Comparison of ENCODE assay signal across 17 cellular contexts in the genomic region with DNA sequence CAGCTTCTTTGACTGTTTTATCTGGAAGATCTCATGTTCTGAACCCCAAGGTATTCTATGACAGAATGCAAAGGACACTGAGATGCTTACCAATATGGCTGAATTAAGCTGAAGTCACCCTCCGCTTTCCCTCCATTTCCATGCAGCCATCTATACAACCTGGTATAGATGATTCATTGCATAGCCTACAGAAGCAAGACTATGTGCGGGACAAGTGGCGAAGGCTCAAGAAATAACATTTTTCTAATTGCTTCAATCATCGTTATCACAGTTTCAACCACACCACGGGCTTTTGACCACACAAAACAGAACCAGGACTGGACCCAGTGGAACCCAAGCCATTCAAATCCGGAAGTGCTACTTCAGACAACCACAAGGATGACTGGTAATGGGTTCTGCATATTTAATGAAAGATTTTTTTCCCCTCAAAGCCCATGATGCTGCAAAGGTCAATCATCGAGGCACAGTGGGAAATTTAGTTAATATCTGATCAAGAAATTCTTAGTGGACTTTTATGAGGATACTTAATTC.
"Had no signal": no experiment of that assay in that cellular context is flagged by ENCODE, and none has a peak within 500 bp of the region (broad histone marks: within the 10 kb centered on the region; RNA-seq: fewer than 3 reads in every experiment).

No MANE protein-coding gene starts in this region.

- DNase-seq: activated CD4-positive, alpha-beta T cell treated with anti-CD3 and anti-CD28 coated beads for 4 hours; activated effector memory CD4-positive, alpha-beta T cell treated with anti-CD3 and anti-CD28 coated beads, Interleukin-2, amount 50 U/mL, for 16 hours; activated T-cell treated with anti-CD3 and anti-CD28 coated beads for 4 hours; aorta; effector memory CD4-positive, alpha-beta T cell; foreskin keratinocyte; glutamatergic neuron; hypothalamus; kidney; left ventricle myocardium superior; mesenchymal stem cell; nucleus accumbens; stimulated activated naive CD4-positive, alpha-beta T cell treated with Interleukin-2 at 50 U/mL for 16 hours; upper lobe of left lung had no signal

- ATAC-seq: foreskin keratinocyte; left ventricle myocardium superior; natural killer cell treated with Interleukin-12 subunit alpha and Interleukin-12 subunit beta and Interleukin-15 and Interleukin-18, amount 100 ng/mL, for 72 hours had no signal

- H3K27me3 ChIP-seq: foreskin keratinocyte, upper lobe of left lung had no signal

- H3K9me3 Mint-ChIP-seq: dendritic cell treated with granulocyte-macrophage colony-stimulating factor and Interleukin-4, amounts not matched to agents 40 ng/mL and 50 ng/mL, for 4 days; natural killer cell treated with Interleukin-12 subunit alpha and Interleukin-12 subunit beta and Interleukin-15 and Interleukin-18, amount 100 ng/mL, for 72 hours; T-helper 1 cell treated with Interleukin-12 subunit alpha and Interleukin-12 subunit beta and Interleukin-4 antibody, amounts not matched to agents 30 μg/mL and 1 μg/mL, for 36 hours had no signal

- H3K4me3 Mint-ChIP-seq: dendritic cell treated with granulocyte-macrophage colony-stimulating factor and Interleukin-4, amounts not matched to agents 40 ng/mL and 50 ng/mL, for 4 days; natural killer cell treated with Interleukin-12 subunit alpha and Interleukin-12 subunit beta and Interleukin-15 and Interleukin-18, amount 100 ng/mL, for 72 hours; T-helper 1 cell treated with Interleukin-12 subunit alpha and Interleukin-12 subunit beta and Interleukin-4 antibody, amounts not matched to agents 30 μg/mL and 1 μg/mL, for 36 hours had no signal

- H3K27ac Mint-ChIP-seq: dendritic cell treated with granulocyte-macrophage colony-stimulating factor and Interleukin-4, amounts not matched to agents 40 ng/mL and 50 ng/mL, for 4 days; T-helper 1 cell treated with Interleukin-12 subunit alpha and Interleukin-12 subunit beta and Interleukin-4 antibody, amounts not matched to agents 30 μg/mL and 1 μg/mL, for 36 hours had no signal

- H3K4me3 ChIP-seq: upper lobe of left lung had no signal

- H3K27me3 Mint-ChIP-seq: dendritic cell treated with granulocyte-macrophage colony-stimulating factor and Interleukin-4, amounts not matched to agents 40 ng/mL and 50 ng/mL, for 4 days; natural killer cell treated with Interleukin-12 subunit alpha and Interleukin-12 subunit beta and Interleukin-15 and Interleukin-18, amount 100 ng/mL, for 72 hours had no signal
